ENCODE assay signal across 6 cellular contexts in genomic region chr12:60184096-60184495, GRCh38.
"Had no signal": no experiment of that assay in that cellular context is flagged by ENCODE, and none has a peak within 500 bp of the region (broad histone marks: within the 10 kb centered on the region; RNA-seq: fewer than 3 reads in every experiment).

No MANE protein-coding gene starts in this region.

- H3K27ac ChIP-seq: HL-60 had no signal

- DNase-seq: IMR-90, KBM-7, KG1 had no signal

- H3K4me3 ChIP-seq: K562 had no signal

- ATAC-seq: HepG2, K562 had no signal
